In the genomic region with DNA sequence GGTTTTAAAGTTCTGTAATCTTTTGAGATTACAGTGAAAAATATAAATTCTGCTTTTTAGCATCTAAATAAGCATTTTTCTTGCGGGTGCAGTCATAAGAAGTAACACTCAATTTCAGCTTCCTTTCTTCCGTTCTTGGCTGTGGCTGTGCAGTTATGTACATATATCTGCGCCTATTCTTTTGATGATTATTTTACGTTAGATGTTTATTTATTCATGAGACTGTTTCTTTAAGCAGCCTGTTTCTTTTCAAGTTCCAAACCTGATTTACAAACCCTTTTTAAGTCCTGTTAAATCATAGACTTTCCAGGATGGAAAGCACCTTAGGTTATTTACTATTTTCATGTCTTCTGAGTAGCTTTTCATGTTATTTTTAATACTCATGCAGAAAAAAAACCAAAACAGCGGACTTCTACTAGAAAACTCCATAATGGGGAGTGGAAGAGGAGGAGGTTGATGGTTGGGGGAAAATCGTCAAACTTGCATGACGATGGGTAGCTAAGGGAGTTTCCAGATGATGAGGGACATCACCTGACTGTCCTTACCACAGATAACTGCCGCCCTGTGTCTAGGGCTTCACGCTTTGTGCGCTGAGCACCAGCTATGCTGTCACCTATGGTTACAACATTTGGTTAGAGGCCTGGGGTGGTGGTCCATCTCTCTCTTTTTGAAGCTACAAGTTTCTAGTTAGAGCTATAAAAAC, we compare ENCODE assay signal across 8 cellular contexts. TPM values are rescaled to one million over a fixed set of nuclear protein-coding genes. Genes with fewer than 3 reads are reported as not detected.
DNase-seq lines count a peak whose midpoint lies in the region; ATAC-seq and TF ChIP-seq lines count a peak whose summit lies in the region.

No MANE protein-coding gene starts in this region.

- H3K4me3 ChIP-seq in CD8-positive, alpha-beta T cell (ENCODE audit: low read depth, low read length), result peak overlapping the region; percentile 9
- no peak overlapping the region for H3K4me3 ChIP-seq in Peyer's patch

- no peaks in the 10 kb centered on the region for H3K36me3 ChIP-seq in CD8-positive, alpha-beta T cell (ENCODE audit: insufficient read depth, low read length)
- H3K36me3 ChIP-seq in Peyer's patch, result no peaks in the 10 kb centered on the region

- TF ChIP-seq POLR2A in Peyer's patch (IDR thresholded peaks at IDR 0.05), result no peak

- intact Hi-C loops in CD8-positive, alpha-beta T cell (cut with DNase I, micrococcal nuclease), result loop anchor here in 1 of 2 experiments (2.0 kb wide), 1 partner anchor 28 kb away; no protein-coding TSS in a partner anchor

- H3K27me3 Mint-ChIP-seq in CD8-positive, alpha-beta T cell (ENCODE audit: low read depth), result no peaks in the 10 kb centered on the region
- H3K27me3 Mint-ChIP-seq in brain (peaks cover 3% of the 10 kb centered on the region), type B pancreatic cell (no peaks in the 10 kb centered on the region)

- peak in 6 of 7 experiments; percentile 32 to 88 (median 56) for DNase-seq in CD8-positive, alpha-beta T cell
- DNase-seq in Peyer's patch (peak in 2 of 3 donors; percentile 82 to 87), type B pancreatic cell (ENCODE audit: extremely low spot score, unreplicated experiment) (no peak), OCI-M2 (lab: John Stamatoyannopoulos, UW; ENCODE audit: unreplicated experiment) (no peak), NCI-H1694 treated with DMSO at 0.1 percent for 48 hours (lab: John Stamatoyannopoulos, UW) (no peak), NCI-H2029 treated with DMSO at 0.1 percent for 48 hours (lab: John Stamatoyannopoulos, UW) (no peak)

- peaks cover 71% of the 10 kb centered on the region for H3K4me1 Mint-ChIP-seq in CD8-positive, alpha-beta T cell (ENCODE audit: low read depth)
- H3K4me1 Mint-ChIP-seq in brain, result peaks cover 57% of the 10 kb centered on the region
- H3K4me1 Mint-ChIP-seq in type B pancreatic cell (ENCODE audit: unreplicated experiment), result peaks cover 24% of the 10 kb centered on the region

- H3K27ac ChIP-seq in CD8-positive, alpha-beta T cell (ENCODE audit: low read depth, low read length), result peak overlapping the region; percentile 94
- peak overlapping the region in 2 of 4 donors; percentile 97 for H3K27ac ChIP-seq in Peyer's patch

- peaks cover 62% of the 10 kb centered on the region for H3K4me1 ChIP-seq in CD8-positive, alpha-beta T cell (ENCODE audit: insufficient read depth, low read length)
- H3K4me1 ChIP-seq in Peyer's patch, result peaks cover 0 to 6% (median 2%) of the 10 kb centered on the region in 4 donors

- H3K27ac Mint-ChIP-seq in CD8-positive, alpha-beta T cell, result peak overlapping the region; percentile 98
- H3K27ac Mint-ChIP-seq in brain (peak overlapping the region in 1 of 5 experiments; percentile 8), type B pancreatic cell (peak overlapping the region; percentile 11)

- H3K9me3 Mint-ChIP-seq in CD8-positive, alpha-beta T cell, result peaks cover under 1% of the 10 kb centered on the region
- peaks cover 13 to 19% (median 18%) of the 10 kb centered on the region in 5 experiments for H3K9me3 Mint-ChIP-seq in brain
- peaks cover 11% of the 10 kb centered on the region for H3K9me3 Mint-ChIP-seq in type B pancreatic cell

- peak; percentile 75 for ATAC-seq in CD8-positive, alpha-beta T cell
- ATAC-seq in GM21528 (IDR thresholded peaks at IDR 0.05; ENCODE audit: low FRiP score, unreplicated experiment), result peak; percentile 67

- TF ChIP-seq CTCF in CD8-positive, alpha-beta T cell (IDR thresholded peaks at IDR 0.05), result no peak
- TF ChIP-seq CTCF in Peyer's patch (IDR thresholded peaks at IDR 0.05) (no peak), brain (conservative IDR thresholded peaks at IDR 0.05) (no peak), type B pancreatic cell (conservative IDR thresholded peaks at IDR 0.05) (no peak)

- peaks cover 18% of the 10 kb centered on the region for H3K36me3 Mint-ChIP-seq in CD8-positive, alpha-beta T cell
- H3K36me3 Mint-ChIP-seq in brain, result peaks cover 18% of the 10 kb centered on the region
- H3K36me3 Mint-ChIP-seq in type B pancreatic cell, result peaks cover 13% of the 10 kb centered on the region

- POLR2A ChIA-PET in CD8-positive, alpha-beta T cell (lab: Charles Lee), result interaction anchor here (0.7 to 1.8 kb wide), 8 partner anchors 11 to 95 kb away, joined by 3 to 7 read pairs (median 4); no protein-coding TSS in a partner anchor

- peak overlapping the region; percentile 92 for H3K4me3 Mint-ChIP-seq in CD8-positive, alpha-beta T cell
- H3K4me3 Mint-ChIP-seq in brain, result peak overlapping the region; percentile 14 to 91 (median 45)
- peak overlapping the region; percentile 44 for H3K4me3 Mint-ChIP-seq in type B pancreatic cell

- CTCF ChIA-PET in CD8-positive, alpha-beta T cell (lab: Charles Lee), result interaction anchor here (0.8 to 5.1 kb wide), 4 partner anchors 22 to 47 kb away, joined by 3 to 35 read pairs (median 4); no protein-coding TSS in a partner anchor

- no peaks in the 10 kb centered on the region for H3K27me3 ChIP-seq in CD8-positive, alpha-beta T cell (ENCODE audit: insufficient read depth, low read length)
- H3K27me3 ChIP-seq in Peyer's patch, result no peaks in the 10 kb centered on the region

- no peaks in the 10 kb centered on the region for H3K9me3 ChIP-seq in CD8-positive, alpha-beta T cell (ENCODE audit: low read length)
- no peaks in the 10 kb centered on the region for H3K9me3 ChIP-seq in Peyer's patch

RNA-seq across cellular contexts. Expression of a gene that starts 2.6 kb away (rescaled TPM):
- 100 to 1,000 TPM; 170 to 180 TPM for total RNA-seq in CD8-positive, alpha-beta T cell
- 10 to 100 TPM; 34.7 to 70.1 (median 53.0) TPM for total RNA-seq in Peyer's patch
- 30.0 TPM for polyA plus RNA-seq in brain (ENCODE audit: insufficient read depth, low read depth, low replicate concordance)
- 41.4 and 44.6 TPM in 2 replicates for total RNA-seq in type B pancreatic cell (ENCODE audit: low replicate concordance)

Comparison
In these comparisons a context has a peak if more than half of its experiments do, and no peak if none do; other contexts are left out.
1. DNase-seq: peak in CD8-positive, alpha-beta T cell (6 of 7) and Peyer's patch (2 of 3); none in type B pancreatic cell (single experiment), OCI-M2 (single experiment), NCI-H1694 treated with DMSO at 0.1 percent for 48 hours (single experiment) and NCI-H2029 treated with DMSO at 0.1 percent for 48 hours (single experiment).
2. Peak in every context shown above with its lines, with median percentiles within 50 percentile points of each other: H3K4me3 Mint-ChIP-seq.